ENCODE assay signal across 11 cellular contexts in the genomic region with DNA sequence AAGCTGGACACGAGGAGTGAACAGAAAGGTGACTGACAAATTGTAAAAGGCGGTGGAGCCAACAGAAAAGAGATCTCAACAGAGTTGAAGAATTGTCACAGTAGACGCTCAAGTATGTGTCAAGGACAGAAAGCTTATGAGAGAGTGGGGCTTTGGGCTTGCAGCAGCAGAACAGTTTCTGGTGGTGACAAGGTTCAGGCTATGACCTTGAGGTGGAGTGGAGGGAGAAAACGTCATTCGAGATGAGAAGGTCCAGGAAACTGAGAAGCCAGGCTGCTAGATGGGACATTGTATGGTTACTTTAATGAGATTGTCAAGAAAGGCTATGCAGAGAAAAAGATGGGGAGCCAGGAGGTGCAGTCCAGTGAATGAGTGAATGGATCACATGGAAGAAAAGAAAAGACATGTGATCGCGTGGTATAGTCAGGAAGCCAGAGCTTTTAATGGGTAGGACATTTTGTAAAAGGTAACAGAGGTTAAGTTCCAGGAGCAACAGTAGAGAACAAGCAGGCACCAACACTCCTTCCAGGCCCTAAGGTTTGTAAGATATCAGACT.
DNase-seq lines count a peak whose midpoint lies in the region; ATAC-seq and TF ChIP-seq lines count a peak whose summit lies in the region.
"Had no signal": no experiment of that assay in that cellular context is flagged by ENCODE, and none has a peak within 500 bp of the region (broad histone marks: within the 10 kb centered on the region; RNA-seq: fewer than 3 reads in every experiment).

No MANE protein-coding gene starts in this region.

- no peaks in the 10 kb centered on the region for H3F3A ChIP-seq in GM23338 (replicated peaks; ENCODE audit: low read depth)

- 66 to 74% (median 72%) methylated on average over 7 of the region's 7 CpGs for WGBS in adrenal gland, 4 donors

- H2AFZ ChIP-seq in GM23338 (no peak overlapping the region), osteoblast (ENCODE audit: low read length) (peak overlapping the region; percentile 74)

- H3K9ac ChIP-seq in colonic mucosa (ENCODE audit: low read depth in 2 of 2, low read length in 2 of 2): no peak overlapping the region

- H3K27me3 ChIP-seq in CD4-positive, CD25-positive, alpha-beta regulatory T cell (ENCODE audit: control insufficient read depth, insufficient read depth, low read length): no peaks in the 10 kb centered on the region
- H3K27me3 ChIP-seq in GM23338 (ENCODE audit: insufficient read depth) (no peaks in the 10 kb centered on the region), colonic mucosa (no peaks in the 10 kb centered on the region), osteoblast (ENCODE audit: insufficient read depth, low read length) (no peaks in the 10 kb centered on the region), adrenal gland (no peaks in the 10 kb centered on the region)

- no peak for TF ChIP-seq POLR2A in adrenal gland (IDR thresholded peaks at IDR 0.05)

- no peak overlapping the region for H3K4me3 Mint-ChIP-seq in CD4-positive, CD25-positive, alpha-beta regulatory T cell
- H3K4me3 Mint-ChIP-seq in GM23338: no peak overlapping the region

- no peaks in the 10 kb centered on the region for H3K27me3 Mint-ChIP-seq in CD4-positive, CD25-positive, alpha-beta regulatory T cell
- H3K27me3 Mint-ChIP-seq in GM23338 (ENCODE audit: insufficient read depth, low read depth, poor library complexity): peaks cover 7% of the 10 kb centered on the region

- peaks cover 0 to 11% (median 2%) of the 10 kb centered on the region in 4 donors for H3K4me1 Mint-ChIP-seq in CD4-positive, CD25-positive, alpha-beta regulatory T cell
- H3K4me1 Mint-ChIP-seq in GM23338: peaks cover 11% of the 10 kb centered on the region

- no peaks in the 10 kb centered on the region for H3K9me3 ChIP-seq in CD4-positive, CD25-positive, alpha-beta regulatory T cell (ENCODE audit: control insufficient read depth in 2 of 2, low read length in 2 of 2)
- H3K9me3 ChIP-seq in colonic mucosa (no peaks in the 10 kb centered on the region), osteoblast (ENCODE audit: low read depth, low read length) (no peaks in the 10 kb centered on the region), adrenal gland (replicated peaks in 1 of 3) (no peaks in the 10 kb centered on the region)

- peaks cover 9% of the 10 kb centered on the region for H3K4me1 ChIP-seq in CD4-positive, CD25-positive, alpha-beta regulatory T cell (ENCODE audit: control insufficient read depth, insufficient read depth, low read length, poor library complexity, severe bottlenecking)
- peaks cover 30% of the 10 kb centered on the region for H3K4me1 ChIP-seq in GM23338 (ENCODE audit: insufficient read depth)
- no peaks in the 10 kb centered on the region for H3K4me1 ChIP-seq in colonic mucosa
- H3K4me1 ChIP-seq in osteoblast (ENCODE audit: insufficient read depth, low read length): no peaks in the 10 kb centered on the region
- H3K4me1 ChIP-seq in adrenal gland (replicated peaks in 1 of 2): no peaks in the 10 kb centered on the region

- H3K27ac Mint-ChIP-seq in CD4-positive, CD25-positive, alpha-beta regulatory T cell: no peak overlapping the region
- H3K27ac Mint-ChIP-seq in GM23338: no peak overlapping the region

- H3K9me3 Mint-ChIP-seq in CD4-positive, CD25-positive, alpha-beta regulatory T cell: peaks cover 0 to 3% (median 0%) of the 10 kb centered on the region in 7 donors
- peaks cover 6% of the 10 kb centered on the region for H3K9me3 Mint-ChIP-seq in GM23338

- H3K36me3 ChIP-seq in CD4-positive, CD25-positive, alpha-beta regulatory T cell (ENCODE audit: control insufficient read depth, insufficient read depth, low read length): no peaks in the 10 kb centered on the region
- no peaks in the 10 kb centered on the region for H3K36me3 ChIP-seq in GM23338 (ENCODE audit: insufficient read depth)
- H3K36me3 ChIP-seq in colonic mucosa: no peaks in the 10 kb centered on the region
- H3K36me3 ChIP-seq in osteoblast (ENCODE audit: insufficient read depth, low read length): no peaks in the 10 kb centered on the region
- H3K36me3 ChIP-seq in adrenal gland (replicated peaks in 1 of 2): no peaks in the 10 kb centered on the region

- intact Hi-C loops in colonic mucosa (cut with DNase I) (no loop called here), adrenal gland (cut with DNase I) (no loop called here)

- no peak for DNase-seq in CD4-positive, CD25-positive, alpha-beta regulatory T cell
- DNase-seq in GM23338 (ENCODE audit: low spot score): no peak
- no peak for DNase-seq in colonic mucosa
- peak; percentile 55 for DNase-seq in osteoblast (ENCODE audit: insufficient read length, low spot score, missing footprints)
- DNase-seq in adrenal gland: no peak
- DNase-seq in retina: no peak
- DNase-seq: activated CD8-positive, alpha-beta memory T cell treated with anti-CD3 and anti-CD28 coated beads for 24 hours; cerebellar nuclear complex; head of caudate nucleus had no signal

- H3K9me2 ChIP-seq in GM23338 (ENCODE audit: insufficient read depth): peaks cover 17% of the 10 kb centered on the region; the same call in 1 of the 2 replicates

- H3K36me3 Mint-ChIP-seq in CD4-positive, CD25-positive, alpha-beta regulatory T cell: no peaks in the 10 kb centered on the region
- no peaks in the 10 kb centered on the region; the same call in 2 of the 3 replicates for H3K36me3 Mint-ChIP-seq in GM23338 (ENCODE audit: low read depth)

- H3K79me2 ChIP-seq in GM23338 (replicated peaks; ENCODE audit: insufficient read depth) (no peaks in the 10 kb centered on the region), osteoblast (ENCODE audit: insufficient read depth, low read length) (no peaks in the 10 kb centered on the region)

- peak overlapping the region; percentile 66 for H3K27ac ChIP-seq in CD4-positive, CD25-positive, alpha-beta regulatory T cell (ENCODE audit: insufficient read depth, low read length, poor library complexity, severe bottlenecking)
- H3K27ac ChIP-seq in GM23338 (ENCODE audit: low read depth): no peak overlapping the region
- no peak overlapping the region for H3K27ac ChIP-seq in colonic mucosa
- H3K27ac ChIP-seq in osteoblast (ENCODE audit: low read depth, low read length): no peak overlapping the region
- H3K27ac ChIP-seq in adrenal gland: no peak overlapping the region

- no peak for TF ChIP-seq CTCF in GM23338 (conservative IDR thresholded peaks at IDR 0.05; ENCODE audit: low read depth in 2 of 2)
- TF ChIP-seq CTCF in colonic mucosa (IDR thresholded peaks at IDR 0.05): no peak
- no peak for TF ChIP-seq CTCF in osteoblast (IDR thresholded peaks at IDR 0.05; ENCODE audit: extremely low read depth, low read depth, low read length)
- no peak for TF ChIP-seq CTCF in adrenal gland (IDR thresholded peaks at IDR 0.05)

- peak; percentile 28 to 30 for ATAC-seq in CD4-positive, CD25-positive, alpha-beta regulatory T cell (ENCODE audit: low read depth in 2 of 2)
- no peak for ATAC-seq in GM23338
- no peak for ATAC-seq in GM19395 (IDR thresholded peaks at IDR 0.05; ENCODE audit: unreplicated experiment)
- ATAC-seq in GM21576 (IDR thresholded peaks at IDR 0.05; ENCODE audit: unreplicated experiment): no peak

- peak overlapping the region; percentile 37 for H3K4me2 ChIP-seq in GM23338
- peak overlapping the region; percentile 61 for H3K4me2 ChIP-seq in osteoblast (ENCODE audit: insufficient read depth, low read length)

- H3K4me3 ChIP-seq in CD4-positive, CD25-positive, alpha-beta regulatory T cell (ENCODE audit: low read depth, low read length): peak overlapping the region; percentile 98
- H3K4me3 ChIP-seq in GM23338 (no peak overlapping the region), colonic mucosa (peak overlapping the region; percentile 14), osteoblast (ENCODE audit: insufficient read depth, low read length) (peak overlapping the region; percentile 64), adrenal gland (peak overlapping the region in 1 of 4 donors; percentile 55)

- no peaks in the 10 kb centered on the region for H4K20me1 ChIP-seq in GM23338 (replicated peaks; ENCODE audit: insufficient read depth)
- no peaks in the 10 kb centered on the region for H4K20me1 ChIP-seq in osteoblast (ENCODE audit: insufficient read depth, low read length)

TF ChIP-seq in GM23338, 12 proteins besides CTCF, POLR2A, EP300 and RAD21 (continues in another document):
- TF ChIP-seq EZH2 (IDR thresholded peaks at IDR 0.05; ENCODE audit: low read depth, unreplicated experiment) (no peak), NANOG (IDR thresholded peaks at IDR 0.05; ENCODE audit: borderline replicate concordance) (no peak), JUNB (IDR thresholded peaks at IDR 0.05; ENCODE audit: unreplicated experiment) (no peak), STAT1 (IDR thresholded peaks at IDR 0.05; ENCODE audit: unreplicated experiment) (no peak), ZNF114 (CRISPR knock-in tag; IDR thresholded peaks at IDR 0.05) (no peak), POLR2AphosphoS5 (IDR thresholded peaks at IDR 0.05; ENCODE audit: low read depth) (no peak), ZNF331 (CRISPR knock-in tag; IDR thresholded peaks at IDR 0.05; ENCODE audit: low read depth) (no peak)
- TF ChIP-seq, protein P1, sequence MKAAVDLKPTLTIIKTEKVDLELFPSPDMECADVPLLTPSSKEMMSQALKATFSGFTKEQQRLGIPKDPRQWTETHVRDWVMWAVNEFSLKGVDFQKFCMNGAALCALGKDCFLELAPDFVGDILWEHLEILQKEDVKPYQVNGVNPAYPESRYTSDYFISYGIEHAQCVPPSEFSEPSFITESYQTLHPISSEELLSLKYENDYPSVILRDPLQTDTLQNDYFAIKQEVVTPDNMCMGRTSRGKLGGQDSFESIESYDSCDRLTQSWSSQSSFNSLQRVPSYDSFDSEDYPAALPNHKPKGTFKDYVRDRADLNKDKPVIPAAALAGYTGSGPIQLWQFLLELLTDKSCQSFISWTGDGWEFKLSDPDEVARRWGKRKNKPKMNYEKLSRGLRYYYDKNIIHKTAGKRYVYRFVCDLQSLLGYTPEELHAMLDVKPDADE (IDR thresholded peaks at IDR 0.05): no peak

Comparison
In these comparisons a context has a peak if more than half of its experiments do, and no peak if none do; other contexts are left out.
1. ATAC-seq: peak in CD4-positive, CD25-positive, alpha-beta regulatory T cell (2 of 2); none in GM23338 (single experiment), GM19395 (single experiment) and GM21576 (single experiment).